8 cellular contexts compared by ENCODE assay signal in the genomic region with DNA sequence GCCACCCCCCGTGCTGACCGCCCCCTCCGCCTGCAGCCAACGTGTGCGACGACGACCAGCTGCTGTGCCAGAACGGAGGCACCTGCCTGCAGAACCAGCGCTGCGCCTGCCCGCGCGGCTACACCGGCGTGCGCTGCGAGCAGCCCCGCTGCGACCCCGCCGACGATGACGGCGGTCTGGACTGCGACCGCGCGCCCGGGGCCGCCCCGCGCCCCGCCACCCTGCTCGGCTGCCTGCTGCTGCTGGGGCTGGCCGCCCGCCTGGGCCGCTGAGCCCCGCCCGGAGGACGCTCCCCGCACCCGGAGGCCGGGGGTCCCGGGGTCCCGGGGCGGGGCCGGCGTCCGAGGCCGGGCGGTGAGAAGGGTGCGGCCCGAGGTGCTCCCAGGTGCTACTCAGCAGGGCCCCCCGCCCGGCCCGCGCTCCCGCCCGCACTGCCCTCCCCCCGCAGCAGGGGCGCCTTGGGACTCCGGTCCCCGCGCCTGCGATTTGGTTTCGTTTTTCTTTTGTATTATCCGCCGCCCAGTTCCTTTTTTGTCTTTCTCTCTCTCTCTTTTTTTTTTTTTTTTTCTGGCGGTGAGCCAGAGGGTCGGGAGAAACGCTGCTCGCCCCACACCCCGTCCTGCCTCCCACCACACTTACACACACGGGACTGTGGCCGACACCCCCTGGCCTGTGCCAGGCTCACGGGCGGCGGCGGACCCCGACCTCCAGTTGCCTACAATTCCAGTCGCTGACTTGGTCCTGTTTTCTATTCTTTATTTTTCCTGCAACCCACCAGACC.
DNase-seq lines count a peak whose midpoint lies in the region; ATAC-seq and TF ChIP-seq lines count a peak whose summit lies in the region.

No MANE protein-coding gene starts in this region.

- H3K4me1 ChIP-seq in duodenal mucosa (ENCODE audit: control insufficient read depth in 1 of 2, insufficient read depth in 2 of 2, low read length in 2 of 2) (peaks cover 9 to 14% of the 10 kb centered on the region in 2 donors), muscle layer of colon (ENCODE audit: insufficient read depth, low read length) (peaks cover 6% of the 10 kb centered on the region), tibial nerve (peaks cover 0 to 39% (median 8%) of the 10 kb centered on the region in 4 donors)

- TF ChIP-seq EP300 in tibial nerve (IDR thresholded peaks at IDR 0.05), result no peak

- no peak overlapping the region for H3K27ac ChIP-seq in duodenal mucosa (ENCODE audit: low read depth, low read length)
- peak overlapping the region; percentile 66 for H3K27ac ChIP-seq in muscle layer of colon (ENCODE audit: low read depth, low read length)
- H3K27ac ChIP-seq in tibial nerve, result peak overlapping the region in 3 of 4 donors; percentile 43 to 65 (median 50)

- peaks cover 17 to 24% of the 10 kb centered on the region in 2 donors for H3K27me3 ChIP-seq in duodenal mucosa (ENCODE audit: control insufficient read depth in 1 of 2, insufficient read depth in 2 of 2, low read length in 2 of 2)
- H3K27me3 ChIP-seq in muscle layer of colon (ENCODE audit: control insufficient read depth in 1 of 2, insufficient read depth in 2 of 2, low read length in 2 of 2), result no peaks in the 10 kb centered on the region
- peaks cover 0 to 8% of the 10 kb centered on the region in 2 donors for H3K27me3 ChIP-seq in tibial nerve

- 1 to 2% methylated on average over 58 to 61 of the region's 81 CpGs for WGBS in tibial nerve, 2 donors

- DNase-seq in D341Med (ENCODE audit: low spot score) (peak; percentile 72), T-helper 9 cell (peak; percentile 42), tibial nerve (ENCODE audit: low spot score in 2 of 2) (no peak), NCI-H226 (no peak)

- TF ChIP-seq POLR2A in tibial nerve (IDR thresholded peaks at IDR 0.05), result no peak

- ATAC-seq in HG02973 (IDR thresholded peaks at IDR 0.05; ENCODE audit: unreplicated experiment) (peak; percentile 5), HG03139 (IDR thresholded peaks at IDR 0.05; ENCODE audit: unreplicated experiment) (no peak)

- H3K4me3 ChIP-seq in duodenal mucosa (ENCODE audit: low read depth in 1 of 2, low read length in 2 of 2) (peak overlapping the region; percentile 70 to 81), muscle layer of colon (ENCODE audit: low read depth in 1 of 2, low read length in 2 of 2) (peak overlapping the region; percentile 68 to 83), tibial nerve (peak overlapping the region; percentile 60 to 82 (median 66))

- no peaks in the 10 kb centered on the region for H3K36me3 ChIP-seq in duodenal mucosa (ENCODE audit: control insufficient read depth in 1 of 2, insufficient read depth in 2 of 2, low read length in 2 of 2)
- H3K36me3 ChIP-seq in muscle layer of colon (ENCODE audit: insufficient read depth, low read length), result no peaks in the 10 kb centered on the region
- H3K36me3 ChIP-seq in tibial nerve, result no peaks in the 10 kb centered on the region

- H3K9me3 ChIP-seq in duodenal mucosa (ENCODE audit: control insufficient read depth in 1 of 2, low read length in 2 of 2) (no peaks in the 10 kb centered on the region), muscle layer of colon (ENCODE audit: low read length) (no peaks in the 10 kb centered on the region), tibial nerve (no peaks in the 10 kb centered on the region)

- no peak for TF ChIP-seq CTCF in tibial nerve (IDR thresholded peaks at IDR 0.05)

- H3K9ac ChIP-seq in duodenal mucosa (ENCODE audit: low read depth in 1 of 2, low read length in 2 of 2), result peak overlapping the region in 1 of 2 donors; percentile 52
- H3K9ac ChIP-seq in muscle layer of colon (ENCODE audit: low read length), result peak overlapping the region; percentile 54

Comparison
In these comparisons a context has a peak if more than half of its experiments do, and no peak if none do; other contexts are left out.
1. DNase-seq: peak in D341Med (single experiment) and T-helper 9 cell (single experiment); none in tibial nerve (0 of 2) and NCI-H226 (single experiment).
2. Peak in every context shown above with its lines, with median percentiles within 50 percentile points of each other: H3K4me3 ChIP-seq.